ENCODE assay signal across 8 cellular contexts in genomic region chr20:1118336-1119127, GRCh38. TPM values are rescaled to one million over a fixed set of nuclear protein-coding genes. Genes with fewer than 3 reads are reported as not detected.
DNase-seq lines count a peak whose midpoint lies in the region; ATAC-seq lines count a peak whose summit lies in the region.

TSS of gene PSMF1 (plus strand) at chr20:1118602. CDS start at chr20:1118774, 172 bp downstream.

- H3K4me3 ChIP-seq in BLaER1 = peak within 1 kb of the TSS; percentile 96

- POLR2A ChIA-PET in activated CD4-positive, alpha-beta T cell treated with anti-CD3 and anti-CD28 coated beads, Interleukin-2, amount 10 ng/mL, durations not matched to agents 7 days and 5 days (lab: Charles Lee) = interaction anchor here (0.6 kb wide), 1 partner anchor 83 kb away, joined by 4 read pairs; no protein-coding TSS in a partner anchor

- peak within 1 kb of the TSS; percentile 90 for H3K9ac ChIP-seq in BLaER1

- peak within 1 kb of the TSS; percentile 94 for H3K27ac Mint-ChIP-seq in activated CD4-positive, alpha-beta T cell treated with anti-CD3 and anti-CD28 coated beads, Interleukin-2, amount 10 ng/mL, durations not matched to agents 7 days and 5 days

- peak within 1 kb of the TSS; percentile 85 for H3K4me2 ChIP-seq in BLaER1

- ATAC-seq in GM19324 (IDR thresholded peaks at IDR 0.05; ENCODE audit: low FRiP score, unreplicated experiment) = peak; percentile 91
- ATAC-seq in HG03469 (IDR thresholded peaks at IDR 0.05; ENCODE audit: unreplicated experiment) = peak; percentile 94
- peak; percentile 92 for ATAC-seq in left lobe of liver

- CTCF ChIA-PET in activated CD4-positive, alpha-beta T cell treated with anti-CD3 and anti-CD28 coated beads, Interleukin-2, amount 10 ng/mL, durations not matched to agents 7 days and 5 days (lab: Charles Lee) = interaction anchor here (1.0 to 1.6 kb wide), 2 partner anchors 10 to 13 kb away, joined by 3 to 6 read pairs; no protein-coding TSS in a partner anchor

- peaks cover 18% of the 10 kb centered on the region; the same call in 1 of the 2 replicates for H3K36me3 ChIP-seq in BLaER1

- H3K9me3 Mint-ChIP-seq in activated CD4-positive, alpha-beta T cell treated with anti-CD3 and anti-CD28 coated beads, Interleukin-2, amount 10 ng/mL, durations not matched to agents 7 days and 5 days = no peaks in the 10 kb centered on the region

- H3K27me3 ChIP-seq in BLaER1 = no peaks in the 10 kb centered on the region

- H3K27ac ChIP-seq in BLaER1 = peak within 1 kb of the TSS; percentile 86

- peaks cover 51% of the 10 kb centered on the region for H3K4me1 ChIP-seq in BLaER1

- H3K9me3 ChIP-seq in BLaER1 = no peaks in the 10 kb centered on the region

- peak within 1 kb of the TSS; percentile 89 for H3K4me3 Mint-ChIP-seq in activated CD4-positive, alpha-beta T cell treated with anti-CD3 and anti-CD28 coated beads, Interleukin-2, amount 10 ng/mL, durations not matched to agents 7 days and 5 days

- peaks cover 55% of the 10 kb centered on the region for H3K4me1 Mint-ChIP-seq in activated CD4-positive, alpha-beta T cell treated with anti-CD3 and anti-CD28 coated beads, Interleukin-2, amount 10 ng/mL, durations not matched to agents 7 days and 5 days

- no peaks in the 10 kb centered on the region for H3K27me3 Mint-ChIP-seq in activated CD4-positive, alpha-beta T cell treated with anti-CD3 and anti-CD28 coated beads, Interleukin-2, amount 10 ng/mL, durations not matched to agents 7 days and 5 days

- H4K20me1 ChIP-seq in BLaER1 = peaks cover 27% of the 10 kb centered on the region

- H3K36me3 Mint-ChIP-seq in activated CD4-positive, alpha-beta T cell treated with anti-CD3 and anti-CD28 coated beads, Interleukin-2, amount 10 ng/mL, durations not matched to agents 7 days and 5 days (ENCODE audit: low read depth) = peaks cover 36% of the 10 kb centered on the region

- DNase-seq in NCI-H526 treated with DMSO at 0.1 percent for 48 hours (lab: John Stamatoyannopoulos, UW) (peak; percentile 90), dedifferentiated amniotic fluid mesenchymal stem cell (ENCODE audit: extremely low spot score) (peak; percentile 92), left lobe of liver (ENCODE audit: low spot score) (peak; percentile 96)
- peak; percentile 95 for DNase-seq in activated CD4-positive, alpha-beta T cell treated with anti-CD3 and anti-CD28 coated beads, Interleukin-2, amount 10 ng/mL, durations not matched to agents 7 days and 5 days
- DNase-seq in stimulated activated CD4-positive, alpha-beta T cell treated with anti-CD3 and anti-CD28 coated beads, Interleukin-2, amount 100 ng/mL, for 4 hours (ENCODE audit: low read depth) = peak; percentile 90

RNA-seq across cellular contexts. Expression of gene PSMF1, which starts in this region (rescaled TPM):
- 100 to 1,000 TPM; 127 to 143 TPM for total RNA-seq in activated CD4-positive, alpha-beta T cell treated with anti-CD3 and anti-CD28 coated beads, Interleukin-2, amount 10 ng/mL, durations not matched to agents 7 days and 5 days
- 99.7 TPM for total RNA-seq in left lobe of liver

Comparison
In these comparisons a context has a peak if more than half of its experiments do, and no peak if none do; other contexts are left out.
1. Peak in every context shown above with its lines: DNase-seq, ATAC-seq, H3K4me3 ChIP-seq and H3K27ac ChIP-seq.